Comparison of ENCODE assay signal across 8 cellular contexts in the genomic region with DNA sequence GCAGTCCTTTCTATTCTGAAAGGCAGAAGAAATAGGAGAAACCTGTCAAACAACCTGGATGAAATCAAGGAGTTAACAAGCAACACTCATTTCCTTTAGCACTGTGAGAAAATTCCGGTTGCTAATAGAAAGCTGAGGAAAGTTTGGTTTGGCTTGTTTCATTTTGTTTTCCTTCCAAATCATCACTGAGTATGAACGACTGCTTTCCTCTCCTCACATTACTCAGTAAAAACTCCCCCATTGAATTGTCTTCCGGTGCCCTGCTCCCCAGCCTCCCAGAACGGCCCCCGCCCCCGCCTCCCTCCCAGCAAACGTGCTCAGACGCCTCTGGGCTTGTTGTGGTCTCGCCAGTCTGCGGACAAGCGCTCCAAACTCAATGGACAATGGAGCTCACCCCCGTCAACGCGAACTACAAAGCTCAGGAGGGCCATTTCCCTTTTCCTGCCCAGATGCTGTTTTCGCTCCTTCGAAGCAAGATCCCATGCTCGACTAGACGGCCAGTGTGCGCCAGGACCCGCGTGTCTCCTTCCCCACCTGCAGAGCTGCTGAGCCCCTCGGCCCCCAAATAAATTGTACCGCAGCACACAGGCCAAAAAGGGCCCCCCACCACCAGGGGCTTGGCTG. TPM values are rescaled to one million over a fixed set of nuclear protein-coding genes. Genes with fewer than 3 reads are reported as not detected.
DNase-seq lines count a peak whose midpoint lies in the region; ATAC-seq and TF ChIP-seq lines count a peak whose summit lies in the region.

No MANE protein-coding gene starts in this region.

- intact Hi-C loops in CD14-positive monocyte (cut with micrococcal nuclease) (loop anchor here in 1 of 2 donors (5.0 kb wide), 2 partner anchors 65 to 120 kb away; a partner anchor contains a TSS), PC-9 (cut with micrococcal nuclease; ENCODE audit: unreplicated experiment) (loop anchor here (1.0 to 5.0 kb wide), 4 partner anchors 66 to 135 kb away; a partner anchor contains a TSS)
- intact Hi-C loops in activated T-helper 2 cell treated with anti-CD3 and anti-CD28 coated beads, Interferon-gamma antibody, Interleukin-2, Interleukin-4, amounts not matched to agents 10 μg/mL and 5 μg/mL and 100 μg/mL, durations not matched to agents 14 hours and 24 hours and 36 hours (cut with micrococcal nuclease): loop anchor here (1.0 to 5.0 kb wide), 6 partner anchors 8 to 390 kb away; a partner anchor contains a TSS

- CTCF ChIA-PET in PC-9 (lab: Charles Lee): interaction anchor here (0.6 to 1.3 kb wide), 3 partner anchors 83 to 144 kb away, joined by 4 to 12 read pairs (median 7); no protein-coding TSS in a partner anchor

- no peaks in the 10 kb centered on the region for H3K9me3 Mint-ChIP-seq in CD14-positive monocyte
- H3K9me3 Mint-ChIP-seq in activated T-helper 2 cell treated with anti-CD3 and anti-CD28 coated beads, Interferon-gamma antibody, Interleukin-2, Interleukin-4, amounts not matched to agents 10 μg/mL and 5 μg/mL and 100 μg/mL, durations not matched to agents 14 hours and 24 hours and 36 hours: no peaks in the 10 kb centered on the region
- H3K9me3 Mint-ChIP-seq in naive B cell: peaks cover 0 to 5% (median 0%) of the 10 kb centered on the region in 7 donors
- no peaks in the 10 kb centered on the region for H3K9me3 Mint-ChIP-seq in stimulated activated naive CD8-positive, alpha-beta T cell treated with anti-CD3 and anti-CD28 coated beads, Interleukin-15, Interleukin-2, amounts not matched to agents 100 ng/mL and 50 ng/mL, for 24 hours

- H3K36me3 ChIP-seq in PC-9 (ENCODE audit: low read depth): 0 out of 2 replicates have a peak, but pooled peaks cover 5% of the 10 kb centered on the region
- H3K36me3 ChIP-seq in fibroblast of lung (ENCODE audit: control insufficient read depth, insufficient read depth, low read length): no peaks in the 10 kb centered on the region

- H2AFZ ChIP-seq in PC-9: peak overlapping the region; percentile 73; the same call in 1 of the 2 replicates
- peak overlapping the region; percentile 23 for H2AFZ ChIP-seq in fibroblast of lung (ENCODE audit: low read length)

- H3K36me3 Mint-ChIP-seq in CD14-positive monocyte (peaks cover 12 to 20% of the 10 kb centered on the region in 2 donors), naive B cell (peaks cover 0 to 9% of the 10 kb centered on the region in 2 donors)
- H3K36me3 Mint-ChIP-seq in activated T-helper 2 cell treated with anti-CD3 and anti-CD28 coated beads, Interferon-gamma antibody, Interleukin-2, Interleukin-4, amounts not matched to agents 10 μg/mL and 5 μg/mL and 100 μg/mL, durations not matched to agents 14 hours and 24 hours and 36 hours (ENCODE audit: low read depth): peaks cover 30% of the 10 kb centered on the region
- peaks cover 26% of the 10 kb centered on the region for H3K36me3 Mint-ChIP-seq in stimulated activated naive CD8-positive, alpha-beta T cell treated with anti-CD3 and anti-CD28 coated beads, Interleukin-15, Interleukin-2, amounts not matched to agents 100 ng/mL and 50 ng/mL, for 24 hours (ENCODE audit: low read depth)

- peak overlapping the region; percentile 62 for H3K27ac ChIP-seq in PC-9
- peak overlapping the region; percentile 76 for H3K27ac ChIP-seq in fibroblast of lung (ENCODE audit: insufficient read depth, low read length)

- peaks cover 36% of the 10 kb centered on the region for H4K20me1 ChIP-seq in PC-9 (ENCODE audit: insufficient read depth)
- no peaks in the 10 kb centered on the region for H4K20me1 ChIP-seq in fibroblast of lung (ENCODE audit: control insufficient read depth, extremely low read depth, insufficient read depth, low read length)

- POLR2A ChIA-PET in PC-9 (lab: Charles Lee; ENCODE audit: unreplicated experiment): interaction anchor here (0.6 kb wide), 2 partner anchors 37 to 96 kb away, joined by 3 to 5 read pairs; no protein-coding TSS in a partner anchor

- ATAC-seq in GM19372 (IDR thresholded peaks at IDR 0.05; ENCODE audit: low read depth, unreplicated experiment) (peak; percentile 25), HG03521 (IDR thresholded peaks at IDR 0.05; ENCODE audit: unreplicated experiment) (peak; percentile 22), naive B cell (ENCODE audit: low read depth in 2 of 2) (peak; percentile 22 to 27)

- peaks cover 8% of the 10 kb centered on the region; the same call in 1 of the 2 replicates for H3F3A ChIP-seq in PC-9 (ENCODE audit: insufficient read depth, low read depth)

- TF ChIP-seq CTCF in CD14-positive monocyte (IDR thresholded peaks at IDR 0.05) (no peak), PC-9 (conservative IDR thresholded peaks at IDR 0.05) (no peak), fibroblast of lung (conservative IDR thresholded peaks at IDR 0.05 in 1 of 2, IDR thresholded peaks at IDR 0.05 in 1 of 2; ENCODE audit: low read depth in 1 of 2, low read length in 2 of 2) (no peak)

- H3K4me3 Mint-ChIP-seq in CD14-positive monocyte: peak overlapping the region; percentile 97
- H3K4me3 Mint-ChIP-seq in activated T-helper 2 cell treated with anti-CD3 and anti-CD28 coated beads, Interferon-gamma antibody, Interleukin-2, Interleukin-4, amounts not matched to agents 10 μg/mL and 5 μg/mL and 100 μg/mL, durations not matched to agents 14 hours and 24 hours and 36 hours (ENCODE audit: low read depth): peak overlapping the region; percentile 87
- H3K4me3 Mint-ChIP-seq in naive B cell: peak overlapping the region; percentile 87 to 99 (median 97)
- peak overlapping the region; percentile 85 for H3K4me3 Mint-ChIP-seq in stimulated activated naive CD8-positive, alpha-beta T cell treated with anti-CD3 and anti-CD28 coated beads, Interleukin-15, Interleukin-2, amounts not matched to agents 100 ng/mL and 50 ng/mL, for 24 hours

- H3K27ac Mint-ChIP-seq in CD14-positive monocyte (peak overlapping the region; percentile 94 to 98 (median 97)), naive B cell (peak overlapping the region; percentile 96 to 100 (median 100))
- H3K27ac Mint-ChIP-seq in activated T-helper 2 cell treated with anti-CD3 and anti-CD28 coated beads, Interferon-gamma antibody, Interleukin-2, Interleukin-4, amounts not matched to agents 10 μg/mL and 5 μg/mL and 100 μg/mL, durations not matched to agents 14 hours and 24 hours and 36 hours: peak overlapping the region; percentile 95
- H3K27ac Mint-ChIP-seq in stimulated activated naive CD8-positive, alpha-beta T cell treated with anti-CD3 and anti-CD28 coated beads, Interleukin-15, Interleukin-2, amounts not matched to agents 100 ng/mL and 50 ng/mL, for 24 hours: peak overlapping the region; percentile 96

- H3K4me1 ChIP-seq in PC-9 (replicated peaks; ENCODE audit: insufficient read depth) (peaks cover 18% of the 10 kb centered on the region), fibroblast of lung (ENCODE audit: control insufficient read depth, extremely low read depth, insufficient read depth, low read length) (no peaks in the 10 kb centered on the region)

- no peaks in the 10 kb centered on the region for H3K27me3 ChIP-seq in PC-9 (ENCODE audit: insufficient read depth, low read depth)
- no peaks in the 10 kb centered on the region for H3K27me3 ChIP-seq in fibroblast of lung (ENCODE audit: control insufficient read depth, insufficient read depth, low read length)

- H3K27me3 Mint-ChIP-seq in CD14-positive monocyte (ENCODE audit: low read depth in 3 of 3): peaks cover 2 to 10% (median 3%) of the 10 kb centered on the region in 3 donors
- peaks cover 17% of the 10 kb centered on the region for H3K27me3 Mint-ChIP-seq in activated T-helper 2 cell treated with anti-CD3 and anti-CD28 coated beads, Interferon-gamma antibody, Interleukin-2, Interleukin-4, amounts not matched to agents 10 μg/mL and 5 μg/mL and 100 μg/mL, durations not matched to agents 14 hours and 24 hours and 36 hours (ENCODE audit: low read depth)
- peaks cover 0 to 4% (median 0%) of the 10 kb centered on the region in 3 donors for H3K27me3 Mint-ChIP-seq in naive B cell
- H3K27me3 Mint-ChIP-seq in stimulated activated naive CD8-positive, alpha-beta T cell treated with anti-CD3 and anti-CD28 coated beads, Interleukin-15, Interleukin-2, amounts not matched to agents 100 ng/mL and 50 ng/mL, for 24 hours: no peaks in the 10 kb centered on the region

- H3K9me2 ChIP-seq in PC-9 (ENCODE audit: insufficient read depth): no peaks in the 10 kb centered on the region

- H3K4me3 ChIP-seq in PC-9: peak overlapping the region; percentile 63
- H3K4me3 ChIP-seq in fibroblast of lung (replicated peaks in 1 of 4; ENCODE audit: control extremely low read depth in 1 of 4, insufficient read depth in 1 of 4, low read depth in 3 of 4, low read length in 4 of 4): peak overlapping the region; percentile 47 to 98 (median 87)

- H3K9ac ChIP-seq in fibroblast of lung (ENCODE audit: insufficient read depth, low read length): peak overlapping the region; percentile 43

- H3K9me3 ChIP-seq in PC-9 (ENCODE audit: insufficient read depth, low read depth): no peaks in the 10 kb centered on the region
- H3K9me3 ChIP-seq in fibroblast of lung (ENCODE audit: control insufficient read depth, insufficient read depth, low read depth, low read length): no peaks in the 10 kb centered on the region

- no TSS peak for BruUV-seq in PC-9 (replicated peaks; lab: Mats Ljungman, UMichigan)

- DNase-seq in CD14-positive monocyte (ENCODE audit: low spot score) (peak; percentile 56), PC-9 (peak; percentile 54 to 64), fibroblast of lung (ENCODE audit: low read depth in 2 of 2) (peak; percentile 50 to 76), naive B cell (peak; percentile 51)
- peak; percentile 41 for DNase-seq in activated T-helper 2 cell treated with anti-CD3 and anti-CD28 coated beads, Interferon-gamma antibody, Interleukin-2, Interleukin-4, amounts not matched to agents 10 μg/mL and 5 μg/mL and 100 μg/mL, durations not matched to agents 14 hours and 24 hours and 36 hours (ENCODE audit: low spot score)

- peak overlapping the region; percentile 83 for H3K4me2 ChIP-seq in PC-9
- peak overlapping the region; percentile 87 for H3K4me2 ChIP-seq in fibroblast of lung (ENCODE audit: extremely low read depth, insufficient read depth, low read length)

- peaks cover 30% of the 10 kb centered on the region for H3K4me1 Mint-ChIP-seq in CD14-positive monocyte
- peaks cover 37% of the 10 kb centered on the region for H3K4me1 Mint-ChIP-seq in activated T-helper 2 cell treated with anti-CD3 and anti-CD28 coated beads, Interferon-gamma antibody, Interleukin-2, Interleukin-4, amounts not matched to agents 10 μg/mL and 5 μg/mL and 100 μg/mL, durations not matched to agents 14 hours and 24 hours and 36 hours (ENCODE audit: low read depth)
- H3K4me1 Mint-ChIP-seq in naive B cell: peaks cover 37 to 46% (median 46%) of the 10 kb centered on the region in 3 donors
- H3K4me1 Mint-ChIP-seq in stimulated activated naive CD8-positive, alpha-beta T cell treated with anti-CD3 and anti-CD28 coated beads, Interleukin-15, Interleukin-2, amounts not matched to agents 100 ng/mL and 50 ng/mL, for 24 hours (ENCODE audit: low read depth): peaks cover 41% of the 10 kb centered on the region

- H3K79me2 ChIP-seq in PC-9 (ENCODE audit: low read depth) (peaks cover 53% of the 10 kb centered on the region), fibroblast of lung (ENCODE audit: control insufficient read depth, insufficient read depth, low read length) (peaks cover 46% of the 10 kb centered on the region)

RNA-seq across cellular contexts. Expression of a gene that starts 0.7 kb away (rescaled TPM):
- polyA plus RNA-seq in CD14-positive monocyte (10 to 100 TPM; 10.5 to 14.4 TPM), fibroblast of lung (19.6 and 20.4 TPM in 2 replicates), naive B cell (ENCODE audit: low read depth in 6 of 6) (10 to 100 TPM in 1 of 6 donors, 1 to 10 TPM in 5; 7.7 to 12.2 (median 8.1) TPM)
- total RNA-seq in PC-9 (2021) (23.0 and 25.2 TPM in 2 replicates), fibroblast of lung (31.3 and 37.2 TPM in 2 replicates)
- total RNA-seq in activated T-helper 2 cell treated with anti-CD3 and anti-CD28 coated beads, Interferon-gamma antibody, Interleukin-2, Interleukin-4, amounts not matched to agents 10 μg/mL and 5 μg/mL and 100 μg/mL, durations not matched to agents 14 hours and 24 hours and 36 hours: 31.2 and 31.4 TPM in 2 replicates
- 17.8 and 18.6 TPM in 2 replicates for polyA plus RNA-seq in fibroblast of lung (2012)
- 21.8 and 25.1 TPM in 2 replicates for polyA minus RNA-seq in fibroblast of lung (ENCODE audit: low replicate concordance)

RNA-seq across cellular contexts. Expression of a gene that starts 11.9 kb away (rescaled TPM):
- polyA plus RNA-seq in CD14-positive monocyte: 10 to 100 TPM; 40.9 to 46.9 TPM
- 11.2 and 15.5 TPM in 2 replicates for total RNA-seq in PC-9 (2021)
- total RNA-seq in activated T-helper 2 cell treated with anti-CD3 and anti-CD28 coated beads, Interferon-gamma antibody, Interleukin-2, Interleukin-4, amounts not matched to agents 10 μg/mL and 5 μg/mL and 100 μg/mL, durations not matched to agents 14 hours and 24 hours and 36 hours: 13.8 and 18.2 TPM in 2 replicates
- 14.9 and 42.1 TPM in 2 replicates for total RNA-seq in fibroblast of lung
- polyA plus RNA-seq in fibroblast of lung: 35.3 and 41.6 TPM in 2 replicates
- polyA plus RNA-seq in fibroblast of lung (2012): 23.4 and 27.6 TPM in 2 replicates
- polyA minus RNA-seq in fibroblast of lung (ENCODE audit: low replicate concordance): 15.7 and 24.7 TPM in 2 replicates
- polyA plus RNA-seq in naive B cell (ENCODE audit: low read depth in 6 of 6): 10 to 100 TPM; 23.1 to 41.5 (median 33.4) TPM

Comparison
In these comparisons a context has a peak if more than half of its experiments do, and no peak if none do; other contexts are left out.
1. Peak in every context shown above with its lines: DNase-seq, ATAC-seq, H3K4me3 ChIP-seq and H3K27ac ChIP-seq.